ENCODE assay signal across 8 cellular contexts in the genomic region with DNA sequence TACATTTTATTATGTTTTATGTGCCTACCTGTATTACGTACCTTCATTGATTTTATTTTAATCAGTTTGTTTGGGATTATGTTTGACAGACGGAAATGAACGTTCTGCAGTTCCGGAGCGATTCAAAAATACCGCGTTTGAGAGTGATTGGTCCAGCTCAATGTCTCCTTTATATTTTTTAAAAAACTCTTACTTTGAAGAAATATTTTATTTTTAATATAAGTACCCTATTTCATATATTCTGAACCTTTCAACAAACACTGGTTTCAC.
DNase-seq lines count a peak whose midpoint lies in the region; ATAC-seq and TF ChIP-seq lines count a peak whose summit lies in the region.

No MANE protein-coding gene starts in this region.

- no peak for TF ChIP-seq CTCF in cardiac muscle cell (IDR thresholded peaks at IDR 0.05; ENCODE audit: low read depth, low read length)

- intact Hi-C loops in cardiac septum (cut with DNase I), result no loop called here

- H3K9me3 ChIP-seq in cardiac muscle cell (ENCODE audit: low read depth) (no peaks in the 10 kb centered on the region), neuron (ENCODE audit: low read length) (peaks cover 2% of the 10 kb centered on the region)

- ATAC-seq in HG02870 (IDR thresholded peaks at IDR 0.05; ENCODE audit: unreplicated experiment), result no peak

- peak overlapping the region; percentile 68 for H2AFZ ChIP-seq in neuron (ENCODE audit: low read depth, low read length)

- no peaks in the 10 kb centered on the region for H3K36me3 ChIP-seq in cardiac muscle cell
- no peaks in the 10 kb centered on the region for H3K36me3 ChIP-seq in neuron (ENCODE audit: insufficient read depth, low read length)

- H3K4me3 ChIP-seq in cardiac muscle cell, result peak overlapping the region; percentile 57
- peak overlapping the region; percentile 63 for H3K4me3 ChIP-seq in neuron (ENCODE audit: low read length)

- H3K27me3 ChIP-seq in cardiac muscle cell (no peaks in the 10 kb centered on the region), neuron (ENCODE audit: insufficient read depth, low read length) (no peaks in the 10 kb centered on the region)

- H3K27ac ChIP-seq in cardiac muscle cell, result no peak overlapping the region
- H3K27ac ChIP-seq in epithelial cell of prostate, result peak overlapping the region; percentile 92

- peak; percentile 63 to 66 for DNase-seq in cardiac muscle cell (ENCODE audit: low read depth in 1 of 2, low spot score in 1 of 2)
- no peak for DNase-seq in cardiac septum (ENCODE audit: low spot score)
- peak; percentile 7 for DNase-seq in T-helper 22 cell (ENCODE audit: low read depth)
- DNase-seq in epithelial cell of prostate (ENCODE audit: low read depth, low spot score), result no peak
- DNase-seq in anterior cingulate cortex (lab: John Stamatoyannopoulos, UW), result no peak
- DNase-seq in occipital lobe (lab: John Stamatoyannopoulos, UW), result no peak

- H3K4me1 ChIP-seq in cardiac muscle cell (ENCODE audit: low read depth) (no peaks in the 10 kb centered on the region), neuron (ENCODE audit: insufficient read depth, low read length) (peaks cover 9% of the 10 kb centered on the region)

Comparison
In these comparisons a context has a peak if more than half of its experiments do, and no peak if none do; other contexts are left out.
1. DNase-seq: peak in cardiac muscle cell (2 of 2) and T-helper 22 cell (single experiment); none in cardiac septum (single experiment), epithelial cell of prostate (single experiment), anterior cingulate cortex (0 of 58) and occipital lobe (single experiment).